Comparison of ENCODE assay signal across 8 cellular contexts in the genomic region with DNA sequence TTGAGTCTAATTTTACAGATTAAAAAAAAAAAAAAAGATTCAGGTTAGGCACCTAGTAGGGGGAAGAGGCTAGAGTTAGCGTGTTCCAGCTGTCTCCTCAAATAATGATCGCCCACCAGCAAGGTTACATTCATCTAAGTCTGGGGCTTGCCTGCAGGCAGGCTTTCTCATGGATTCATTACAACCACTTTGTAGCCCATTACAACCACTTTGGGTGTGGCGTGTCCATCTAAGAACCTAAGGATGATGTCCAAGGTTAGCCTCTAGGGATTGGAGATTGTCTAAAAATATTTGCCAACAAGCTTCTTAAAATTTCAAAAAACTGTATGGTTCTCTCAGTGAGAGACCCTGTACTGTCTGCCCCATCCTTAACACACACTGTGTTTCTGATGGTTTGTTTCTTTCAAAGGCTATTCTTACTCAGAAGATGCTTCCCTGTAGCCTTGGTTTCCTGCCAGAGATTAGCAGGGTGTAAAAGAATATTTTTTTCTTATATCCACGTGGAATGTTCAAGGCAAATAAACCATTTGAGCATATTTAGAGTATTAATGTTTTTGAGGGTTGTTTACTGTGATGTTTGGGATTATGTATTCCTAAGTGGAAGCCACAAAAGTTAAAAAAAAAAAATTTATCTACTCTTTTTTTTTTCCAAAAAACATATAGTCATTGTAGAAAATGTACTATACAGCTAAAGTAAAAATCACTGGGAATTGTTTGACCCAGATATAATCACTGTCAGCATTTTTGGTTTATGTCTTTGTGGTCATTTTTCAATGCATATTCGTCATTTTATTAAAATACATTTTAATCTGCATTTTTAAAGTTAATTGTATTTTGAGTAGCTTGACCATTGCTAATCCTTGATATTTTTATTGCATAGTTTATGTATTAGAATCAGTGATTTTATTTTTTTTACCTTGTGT. TPM values are rescaled to one million over a fixed set of nuclear protein-coding genes. Genes with fewer than 3 reads are reported as not detected.
DNase-seq lines count a peak whose midpoint lies in the region; ATAC-seq, FAIRE-seq and TF ChIP-seq lines count a peak whose summit lies in the region.

No MANE protein-coding gene starts in this region.

- no peaks in the 10 kb centered on the region for H3K9me3 ChIP-seq in A549
- H3K9me3 ChIP-seq in adrenal gland (replicated peaks in 1 of 3) = no peaks in the 10 kb centered on the region
- no peaks in the 10 kb centered on the region for H3K9me3 ChIP-seq in vagina

- H3K4me3 Mint-ChIP-seq in HFFc6 = peak overlapping the region; percentile 97

- ATAC-seq in A549 = peak in 1 of 2 experiments; percentile 1; a peak in 1 of 6 replicates
- no peak for ATAC-seq in HG03045 (IDR thresholded peaks at IDR 0.05; ENCODE audit: unreplicated experiment)
- ATAC-seq in HG02571 (IDR thresholded peaks at IDR 0.05; ENCODE audit: unreplicated experiment) = no peak
- no peak for ATAC-seq in GM21529 (IDR thresholded peaks at IDR 0.05; ENCODE audit: unreplicated experiment)

- no peak for TF ChIP-seq EP300 in A549 (IDR thresholded peaks at IDR 0.05)

- H3K4me3 ChIP-seq in A549 (peak overlapping the region; percentile 91), adrenal gland (peak overlapping the region in 2 of 4 donors; percentile 92 to 96), lower leg skin (ENCODE audit: low read depth, poor library complexity, severe bottlenecking) (peak overlapping the region; percentile 99), vagina (peak overlapping the region; percentile 95 to 97)

- peaks cover 44% of the 10 kb centered on the region for H3K36me3 Mint-ChIP-seq in HFFc6 (ENCODE audit: low read depth)

- no peak for TF ChIP-seq CTCF in A549 (IDR thresholded peaks at IDR 0.05)
- no peak for TF ChIP-seq CTCF in HFFc6 (IDR thresholded peaks at IDR 0.05)
- TF ChIP-seq CTCF in adrenal gland (IDR thresholded peaks at IDR 0.05) = no peak
- TF ChIP-seq CTCF in lower leg skin (IDR thresholded peaks at IDR 0.05) = no peak
- no peak for TF ChIP-seq CTCF in vagina (IDR thresholded peaks at IDR 0.05)

- CTCF ChIA-PET in A549 (lab: Yijun Ruan, JAX) = interaction anchor here (0.6 to 0.9 kb wide), 4 partner anchors 12 to 130 kb away, joined by 3 to 4 read pairs (median 3); no protein-coding TSS in a partner anchor

- no peak for TF ChIP-seq POLR2A in A549 (IDR thresholded peaks at IDR 0.05; ENCODE audit: low read length)
- no peak for TF ChIP-seq POLR2A in adrenal gland (IDR thresholded peaks at IDR 0.05)
- no peak for TF ChIP-seq POLR2A in lower leg skin (IDR thresholded peaks at IDR 0.05)
- no peak for TF ChIP-seq POLR2A in vagina (IDR thresholded peaks at IDR 0.05)

- H3K4me2 ChIP-seq in A549 = peak overlapping the region; percentile 96

- peak overlapping the region; percentile 91 for H3K27ac Mint-ChIP-seq in HFFc6

- intact Hi-C loops in adrenal gland (cut with DNase I) (no loop called here), lower leg skin (cut with DNase I; ENCODE audit: low total_unique reads) (loop anchor here (10.0 kb wide), 2 partner anchors 129 to 349 kb away; partner anchors contain the start of gene ZNF839), vagina (cut with DNase I) (loop anchor here (2.0 kb wide), 1 partner anchor 351 kb away; no protein-coding TSS in a partner anchor)

- H3K27me3 ChIP-seq in adrenal gland (no peaks in the 10 kb centered on the region), vagina (no peaks in the 10 kb centered on the region)

- H3K4me1 ChIP-seq in A549 (peaks cover 65% of the 10 kb centered on the region), adrenal gland (replicated peaks in 1 of 2) (peaks cover 7 to 35% of the 10 kb centered on the region in 2 donors), vagina (peaks cover 53% of the 10 kb centered on the region)

- H3K4me1 Mint-ChIP-seq in HFFc6 (ENCODE audit: low read depth) = peaks cover 76% of the 10 kb centered on the region

- 2% methylated on average over 5 of the region's 5 CpGs for WGBS in A549 (ENCODE audit: missing lambda C conversion rate)
- 28 to 38% (median 30%) methylated on average over 5 of the region's 5 CpGs for WGBS in adrenal gland, 4 donors
- 33 to 35% methylated on average over 5 of the region's 5 CpGs for WGBS in lower leg skin, 2 donors

- TF ChIP-seq RAD21 in A549 (conservative IDR thresholded peaks at IDR 0.05 in 1 of 2, IDR thresholded peaks at IDR 0.05 in 1 of 2) = no peak

- H3K36me3 ChIP-seq in adrenal gland (replicated peaks in 1 of 2) = peaks cover 0 to 8% of the 10 kb centered on the region in 2 donors
- peaks cover 0 to 10% of the 10 kb centered on the region in 2 donors for H3K36me3 ChIP-seq in vagina

- peak overlapping the region; percentile 94 to 99 for H3K27ac ChIP-seq in A549
- H3K27ac ChIP-seq in adrenal gland = peak overlapping the region in 3 of 5 donors; percentile 95 to 96 (median 95)
- peak overlapping the region; percentile 99 for H3K27ac ChIP-seq in vagina

- no peaks in the 10 kb centered on the region; the same call in 1 of the 2 replicates for H3K27me3 Mint-ChIP-seq in HFFc6 (ENCODE audit: insufficient read depth)

- DNase-seq in A549 (ENCODE audit: low read depth in 1 of 2, low spot score in 1 of 2) (peak in 1 of 2 experiments; percentile 47), HFFc6 (no peak), adrenal gland (peak in 2 of 7 donors; percentile 18 to 45), lower leg skin (ENCODE audit: low spot score in 2 of 2) (peak in 1 of 2 donors; percentile 72), vagina (ENCODE audit: extremely low spot score in 2 of 2) (no peak)

- no peaks in the 10 kb centered on the region for H3K9me3 Mint-ChIP-seq in HFFc6

- POLR2A ChIA-PET in A549 (lab: Yijun Ruan, JAX) = interaction anchor here (0.5 to 1.0 kb wide), 4 partner anchors 9 to 351 kb away, joined by 3 read pairs; no protein-coding TSS in a partner anchor

- FAIRE-seq in A549 (lab: Jason Lieb, UNC) = no peak

TF ChIP-seq in A549, 52 proteins besides CTCF, POLR2A, EP300 and RAD21:
- peak; percentile 85 for TF ChIP-seq MAFK (IDR thresholded peaks at IDR 0.05; ENCODE audit: partially characterized antibody)
- no peak for TF ChIP-seq ZNF302 (CRISPR knock-in tag; IDR thresholded peaks at IDR 0.05)
TF ChIP-seq in A549: peak in this region for 1.

RNA-seq across cellular contexts. Expression of gene DYNC1H1, which starts 1.7 kb away (rescaled TPM):
- polyA plus RNA-seq in A549 (2011; rRNA removed) (187 and 379 TPM in 2 replicates), A549 (2017; fragmentation: RNase III; extraction: RNeasy Plus Mini Kit Qiagen cat#74134 plus additional on column Dnase treatment) (154 to 197 TPM (median 177 TPM) in 3 replicates), adrenal gland (100 to 1,000 TPM; 202 to 337 (median 273) TPM)
- 156 and 163 TPM in 2 replicates for polyA plus RNA-seq in A549 (2012; cell fraction: cytosol; rRNA removed)
- polyA plus RNA-seq in A549 (2012; cell fraction: nucleus; rRNA removed) = 1,193 and 1,318 TPM in 2 replicates
- polyA minus RNA-seq in A549 (2011; rRNA and poly(A)+ RNA removed) = 837 and 1,039 TPM in 2 replicates
- total RNA-seq in HFFc6 (2021; fragmentation: NEBNext Ultra II Directional; extraction: Animal tissue kit (Norgen Biotek cat#: 25700)) = 100 to 1,000 TPM; 364 to 643 (median 408) TPM
- total RNA-seq in adrenal gland (100 to 1,000 TPM; 295 to 509 (median 370) TPM), lower leg skin (100 to 1,000 TPM; 546 to 624 (median 593) TPM), vagina (499 TPM)

Comparison
In these comparisons a context has a peak if more than half of its experiments do, and no peak if none do; other contexts are left out.
1. intact Hi-C loops: an anchor here in lower leg skin (10.0 kb wide) and vagina (2.0 kb wide); none called in adrenal gland.